ENCODE assay signal across 1 cellular context in genomic region chr1:40339420-40340323, GRCh38.
TF ChIP-seq lines count a peak whose summit lies in the region.

No MANE protein-coding gene starts in this region.

TF ChIP-seq in GM12878, 131 proteins besides CTCF, POLR2A, EP300 and RAD21:
- TF ChIP-seq ZSCAN29 (IDR thresholded peaks at IDR 0.05), result no peak
- no peak for TF ChIP-seq BMI1 (IDR thresholded peaks at IDR 0.05; ENCODE audit: borderline replicate concordance)
- no peak for TF ChIP-seq GATAD2B (conservative IDR thresholded peaks at IDR 0.05; ENCODE audit: low read depth)
- no peak for TF ChIP-seq PBX3 (IDR thresholded peaks at IDR 0.05; ENCODE audit: insufficient replicate concordance, low read depth, low read length)
- TF ChIP-seq KDM1A (IDR thresholded peaks at IDR 0.05; ENCODE audit: borderline replicate concordance), result no peak
- TF ChIP-seq POU2F2 (IDR thresholded peaks at IDR 0.05; ENCODE audit: borderline replicate concordance, low read depth, low read length), result no peak
- TF ChIP-seq, protein P1, sequence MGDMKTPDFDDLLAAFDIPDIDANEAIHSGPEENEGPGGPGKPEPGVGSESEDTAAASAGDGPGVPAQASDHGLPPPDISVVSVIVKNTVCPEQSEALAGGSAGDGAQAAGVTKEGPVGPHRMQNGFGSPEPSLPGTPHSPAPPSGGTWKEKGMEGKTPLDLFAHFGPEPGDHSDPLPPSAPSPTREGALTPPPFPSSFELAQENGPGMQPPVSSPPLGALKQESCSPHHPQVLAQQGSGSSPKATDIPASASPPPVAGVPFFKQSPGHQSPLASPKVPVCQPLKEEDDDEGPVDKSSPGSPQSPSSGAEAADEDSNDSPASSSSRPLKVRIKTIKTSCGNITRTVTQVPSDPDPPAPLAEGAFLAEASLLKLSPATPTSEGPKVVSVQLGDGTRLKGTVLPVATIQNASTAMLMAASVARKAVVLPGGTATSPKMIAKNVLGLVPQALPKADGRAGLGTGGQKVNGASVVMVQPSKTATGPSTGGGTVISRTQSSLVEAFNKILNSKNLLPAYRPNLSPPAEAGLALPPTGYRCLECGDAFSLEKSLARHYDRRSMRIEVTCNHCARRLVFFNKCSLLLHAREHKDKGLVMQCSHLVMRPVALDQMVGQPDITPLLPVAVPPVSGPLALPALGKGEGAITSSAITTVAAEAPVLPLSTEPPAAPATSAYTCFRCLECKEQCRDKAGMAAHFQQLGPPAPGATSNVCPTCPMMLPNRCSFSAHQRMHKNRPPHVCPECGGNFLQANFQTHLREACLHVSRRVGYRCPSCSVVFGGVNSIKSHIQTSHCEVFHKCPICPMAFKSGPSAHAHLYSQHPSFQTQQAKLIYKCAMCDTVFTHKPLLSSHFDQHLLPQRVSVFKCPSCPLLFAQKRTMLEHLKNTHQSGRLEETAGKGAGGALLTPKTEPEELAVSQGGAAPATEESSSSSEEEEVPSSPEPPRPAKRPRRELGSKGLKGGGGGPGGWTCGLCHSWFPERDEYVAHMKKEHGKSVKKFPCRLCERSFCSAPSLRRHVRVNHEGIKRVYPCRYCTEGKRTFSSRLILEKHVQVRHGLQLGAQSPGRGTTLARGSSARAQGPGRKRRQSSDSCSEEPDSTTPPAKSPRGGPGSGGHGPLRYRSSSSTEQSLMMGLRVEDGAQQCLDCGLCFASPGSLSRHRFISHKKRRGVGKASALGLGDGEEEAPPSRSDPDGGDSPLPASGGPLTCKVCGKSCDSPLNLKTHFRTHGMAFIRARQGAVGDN (IDR thresholded peaks at IDR 0.05), result no peak
- TF ChIP-seq IRF5 (IDR thresholded peaks at IDR 0.05; ENCODE audit: borderline replicate concordance), result no peak
- no peak for TF ChIP-seq MTA2 (IDR thresholded peaks at IDR 0.05; ENCODE audit: low read depth)
- TF ChIP-seq DPF2 (IDR thresholded peaks at IDR 0.05), result no peak
- no peak for TF ChIP-seq STAT3 (IDR thresholded peaks at IDR 0.05; ENCODE audit: low read depth, low read length)
- no peak for TF ChIP-seq TAF1 (IDR thresholded peaks at IDR 0.05; ENCODE audit: borderline replicate concordance, low read depth, low read length)
- no peak for TF ChIP-seq SMAD1 (IDR thresholded peaks at IDR 0.05; ENCODE audit: low read depth, partially characterized antibody)
- no peak for TF ChIP-seq RUNX3 (IDR thresholded peaks at IDR 0.05; ENCODE audit: low read length)
- no peak for TF ChIP-seq NFXL1 (IDR thresholded peaks at IDR 0.05; ENCODE audit: borderline replicate concordance)
- TF ChIP-seq, protein P2, sequence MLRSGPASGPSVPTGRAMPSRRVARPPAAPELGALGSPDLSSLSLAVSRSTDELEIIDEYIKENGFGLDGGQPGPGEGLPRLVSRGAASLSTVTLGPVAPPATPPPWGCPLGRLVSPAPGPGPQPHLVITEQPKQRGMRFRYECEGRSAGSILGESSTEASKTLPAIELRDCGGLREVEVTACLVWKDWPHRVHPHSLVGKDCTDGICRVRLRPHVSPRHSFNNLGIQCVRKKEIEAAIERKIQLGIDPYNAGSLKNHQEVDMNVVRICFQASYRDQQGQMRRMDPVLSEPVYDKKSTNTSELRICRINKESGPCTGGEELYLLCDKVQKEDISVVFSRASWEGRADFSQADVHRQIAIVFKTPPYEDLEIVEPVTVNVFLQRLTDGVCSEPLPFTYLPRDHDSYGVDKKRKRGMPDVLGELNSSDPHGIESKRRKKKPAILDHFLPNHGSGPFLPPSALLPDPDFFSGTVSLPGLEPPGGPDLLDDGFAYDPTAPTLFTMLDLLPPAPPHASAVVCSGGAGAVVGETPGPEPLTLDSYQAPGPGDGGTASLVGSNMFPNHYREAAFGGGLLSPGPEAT (IDR thresholded peaks at IDR 0.05; ENCODE audit: low read depth), result no peak
- TF ChIP-seq USF2 (IDR thresholded peaks at IDR 0.05; ENCODE audit: borderline replicate concordance, low read depth, low read length), result no peak
- TF ChIP-seq JUND (IDR thresholded peaks at IDR 0.05; ENCODE audit: low read depth, low read length), result no peak
- TF ChIP-seq MTA3 (IDR thresholded peaks at IDR 0.05; ENCODE audit: borderline replicate concordance, low read length), result no peak
